Comparison of ENCODE assay signal across 10 cellular contexts in the genomic region with DNA sequence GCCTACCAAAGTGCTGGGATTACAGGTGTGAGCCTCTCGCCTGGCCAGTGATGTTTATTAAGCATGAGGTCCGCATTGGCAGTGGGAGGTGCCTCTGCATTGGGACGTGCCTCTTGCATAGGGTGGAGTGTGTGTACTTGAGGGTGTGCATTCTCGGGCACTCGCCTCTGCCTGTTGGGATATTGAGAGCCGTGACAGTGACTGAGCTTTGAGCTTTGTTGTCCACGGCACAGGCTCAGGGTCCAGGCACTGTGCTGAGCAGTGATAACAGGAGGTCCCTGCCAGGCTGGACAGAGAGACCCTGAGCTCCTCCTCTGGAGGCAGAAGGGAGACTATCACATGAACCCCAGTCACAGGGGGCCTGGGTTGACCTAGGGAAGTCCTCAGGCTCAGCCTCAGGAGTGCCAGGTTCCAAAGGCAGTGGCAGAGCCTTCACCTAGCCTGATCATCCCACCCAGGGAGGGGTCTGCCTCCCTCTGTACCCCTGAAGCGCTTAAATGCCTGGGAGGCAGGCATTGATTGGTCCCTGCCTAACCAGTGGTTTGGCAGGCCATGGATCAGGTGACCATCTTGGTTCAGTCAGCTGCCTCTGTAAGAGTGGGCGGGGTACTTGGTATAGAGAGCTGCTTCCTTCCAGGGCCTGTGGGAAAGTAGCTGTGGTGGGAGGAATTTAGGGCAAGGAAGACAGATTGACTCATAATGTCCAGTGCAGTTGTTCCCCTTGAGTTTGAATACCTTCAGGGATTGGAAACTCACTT.
A peak's percentile ranks its signal among the peaks of the same experiment; 100 is the strongest.
DNase-seq lines count a peak whose midpoint lies in the region; ATAC-seq and TF ChIP-seq lines count a peak whose summit lies in the region.
"Had no signal": no experiment of that assay in that cellular context is flagged by ENCODE, and none has a peak within 500 bp of the region (broad histone marks: within the 10 kb centered on the region; RNA-seq: fewer than 3 reads in every experiment).

No MANE protein-coding gene starts in this region.

- H3K36me3 Mint-ChIP-seq in GM23338 (ENCODE audit: low read depth): no peaks in the 10 kb centered on the region

- TF ChIP-seq CTCF in GM23338 (conservative IDR thresholded peaks at IDR 0.05; ENCODE audit: low read depth in 2 of 2): no peak
- TF ChIP-seq CTCF in RWPE2 (IDR thresholded peaks at IDR 0.05; ENCODE audit: poor library complexity, severe bottlenecking): no peak
- no peak for TF ChIP-seq CTCF in fibroblast of lung (conservative IDR thresholded peaks at IDR 0.05 in 1 of 2, IDR thresholded peaks at IDR 0.05 in 1 of 2; ENCODE audit: low read depth in 1 of 2, low read length in 2 of 2)
- TF ChIP-seq CTCF in parathyroid adenoma (IDR thresholded peaks at IDR 0.05): no peak

- no peak overlapping the region for H3K27ac Mint-ChIP-seq in GM23338
- H3K27ac Mint-ChIP-seq: T-helper 1 cell treated with Interleukin-12 subunit alpha and Interleukin-12 subunit beta and Interleukin-4 antibody, amounts not matched to agents 30 μg/mL and 1 μg/mL, for 36 hours had no signal

- H4K20me1 ChIP-seq in GM23338 (replicated peaks; ENCODE audit: insufficient read depth): no peaks in the 10 kb centered on the region; the same call in none of the 2 replicates
- H4K20me1 ChIP-seq in fibroblast of lung (ENCODE audit: control insufficient read depth, extremely low read depth, insufficient read depth, low read length): no peaks in the 10 kb centered on the region

- no peaks in the 10 kb centered on the region for H3F3A ChIP-seq in GM23338 (replicated peaks; ENCODE audit: low read depth)

- no peaks in the 10 kb centered on the region for H3K9me2 ChIP-seq in GM23338 (ENCODE audit: insufficient read depth)

- DNase-seq in GM23338 (ENCODE audit: low spot score) (no peak), RWPE2 (ENCODE audit: low spot score) (no peak), fibroblast of lung (ENCODE audit: low read depth in 2 of 2) (peak; percentile 65 to 79), RPMI8226 (no peak), NCI-H345 (lab: John Stamatoyannopoulos, UW) (no peak)
- no peak for DNase-seq in activated effector memory CD4-positive, alpha-beta T cell treated with anti-CD3 and anti-CD28 coated beads, Interleukin-2, amount 50 U/mL, for 16 hours
- DNase-seq: posterior cingulate gyrus had no signal

- no peaks in the 10 kb centered on the region for H3K27me3 ChIP-seq in GM23338 (ENCODE audit: insufficient read depth)
- no peaks in the 10 kb centered on the region for H3K27me3 ChIP-seq in RWPE2 (ENCODE audit: insufficient read depth, poor library complexity, severe bottlenecking)
- H3K27me3 ChIP-seq in fibroblast of lung (ENCODE audit: control insufficient read depth, insufficient read depth, low read length): no peaks in the 10 kb centered on the region
- H3K27me3 ChIP-seq in parathyroid adenoma (ENCODE audit: control insufficient read depth, insufficient read depth, low read length): no peaks in the 10 kb centered on the region

- H3K4me1 ChIP-seq in GM23338 (ENCODE audit: insufficient read depth) (peaks cover 5% of the 10 kb centered on the region), RWPE2 (ENCODE audit: insufficient read depth, poor library complexity, severe bottlenecking) (no peaks in the 10 kb centered on the region), fibroblast of lung (ENCODE audit: control insufficient read depth, extremely low read depth, insufficient read depth, low read length) (peaks cover 33% of the 10 kb centered on the region), parathyroid adenoma (peaks cover 48% of the 10 kb centered on the region)

- no peaks in the 10 kb centered on the region; the same call in 1 of the 2 replicates for H3K79me2 ChIP-seq in GM23338 (replicated peaks; ENCODE audit: insufficient read depth)
- no peaks in the 10 kb centered on the region for H3K79me2 ChIP-seq in fibroblast of lung (ENCODE audit: control insufficient read depth, insufficient read depth, low read length)
- peaks cover 36% of the 10 kb centered on the region for H3K79me2 ChIP-seq in parathyroid adenoma

- H3K9me3 Mint-ChIP-seq in GM23338: no peaks in the 10 kb centered on the region
- H3K9me3 Mint-ChIP-seq: T-helper 1 cell treated with Interleukin-12 subunit alpha and Interleukin-12 subunit beta and Interleukin-4 antibody, amounts not matched to agents 30 μg/mL and 1 μg/mL, for 36 hours had no signal

- peak; percentile 24; the same call in 2 of the 3 replicates for ATAC-seq in GM23338
- ATAC-seq in RWPE2 (ENCODE audit: low read depth): peak; percentile 68
- no peak for ATAC-seq in HG02885 (IDR thresholded peaks at IDR 0.05; ENCODE audit: poor library complexity, unreplicated experiment)

- peaks cover 38% of the 10 kb centered on the region for H3K4me1 Mint-ChIP-seq in GM23338

- H3K4me3 Mint-ChIP-seq in GM23338: no peak overlapping the region
- H3K4me3 Mint-ChIP-seq: T-helper 1 cell treated with Interleukin-12 subunit alpha and Interleukin-12 subunit beta and Interleukin-4 antibody, amounts not matched to agents 30 μg/mL and 1 μg/mL, for 36 hours had no signal

- H3K27ac ChIP-seq in GM23338 (ENCODE audit: low read depth) (no peak overlapping the region), RWPE2 (ENCODE audit: poor library complexity, severe bottlenecking) (no peak overlapping the region), fibroblast of lung (ENCODE audit: insufficient read depth, low read length) (peak overlapping the region; percentile 8), parathyroid adenoma (peak overlapping the region; percentile 49)

- H3K4me3 ChIP-seq in GM23338: no peak overlapping the region
- H3K4me3 ChIP-seq in RWPE2 (ENCODE audit: severe bottlenecking): no peak overlapping the region
- no peak overlapping the region for H3K4me3 ChIP-seq in fibroblast of lung (replicated peaks in 1 of 4; ENCODE audit: control extremely low read depth in 1 of 4, insufficient read depth in 1 of 4, low read depth in 3 of 4, low read length in 4 of 4)
- no peak overlapping the region for H3K4me3 ChIP-seq in parathyroid adenoma (ENCODE audit: low read depth, low read length)

- H3K9me3 ChIP-seq in RWPE2 (ENCODE audit: severe bottlenecking): no peaks in the 10 kb centered on the region
- no peaks in the 10 kb centered on the region for H3K9me3 ChIP-seq in fibroblast of lung (ENCODE audit: control insufficient read depth, insufficient read depth, low read depth, low read length)
- no peaks in the 10 kb centered on the region for H3K9me3 ChIP-seq in parathyroid adenoma (ENCODE audit: control insufficient read depth, low read length)

- peaks cover 8% of the 10 kb centered on the region for H3K27me3 Mint-ChIP-seq in GM23338 (ENCODE audit: insufficient read depth, low read depth, poor library complexity)

- H3K9ac ChIP-seq in fibroblast of lung (ENCODE audit: insufficient read depth, low read length) (no peak overlapping the region), parathyroid adenoma (no peak overlapping the region)

- H3K36me3 ChIP-seq in GM23338 (ENCODE audit: insufficient read depth): no peaks in the 10 kb centered on the region
- H3K36me3 ChIP-seq in RWPE2 (ENCODE audit: low read depth): no peaks in the 10 kb centered on the region
- H3K36me3 ChIP-seq in fibroblast of lung (ENCODE audit: control insufficient read depth, insufficient read depth, low read length): no peaks in the 10 kb centered on the region
- H3K36me3 ChIP-seq in parathyroid adenoma (ENCODE audit: control insufficient read depth, insufficient read depth, low read length): no peaks in the 10 kb centered on the region

- H2AFZ ChIP-seq in GM23338 (no peak overlapping the region), fibroblast of lung (ENCODE audit: low read length) (no peak overlapping the region), parathyroid adenoma (no peak overlapping the region)

- no peak overlapping the region for H3K4me2 ChIP-seq in GM23338
- no peak overlapping the region for H3K4me2 ChIP-seq in fibroblast of lung (ENCODE audit: extremely low read depth, insufficient read depth, low read length)
- no peak overlapping the region for H3K4me2 ChIP-seq in parathyroid adenoma (ENCODE audit: low read length)

TF ChIP-seq in GM23338, 12 proteins besides CTCF, POLR2A, EP300 and RAD21 (continues in another document):
- TF ChIP-seq, protein P1, sequence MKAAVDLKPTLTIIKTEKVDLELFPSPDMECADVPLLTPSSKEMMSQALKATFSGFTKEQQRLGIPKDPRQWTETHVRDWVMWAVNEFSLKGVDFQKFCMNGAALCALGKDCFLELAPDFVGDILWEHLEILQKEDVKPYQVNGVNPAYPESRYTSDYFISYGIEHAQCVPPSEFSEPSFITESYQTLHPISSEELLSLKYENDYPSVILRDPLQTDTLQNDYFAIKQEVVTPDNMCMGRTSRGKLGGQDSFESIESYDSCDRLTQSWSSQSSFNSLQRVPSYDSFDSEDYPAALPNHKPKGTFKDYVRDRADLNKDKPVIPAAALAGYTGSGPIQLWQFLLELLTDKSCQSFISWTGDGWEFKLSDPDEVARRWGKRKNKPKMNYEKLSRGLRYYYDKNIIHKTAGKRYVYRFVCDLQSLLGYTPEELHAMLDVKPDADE (IDR thresholded peaks at IDR 0.05): no peak
- TF ChIP-seq EZH2 (IDR thresholded peaks at IDR 0.05; ENCODE audit: low read depth, unreplicated experiment): no peak
- TF ChIP-seq EZH2phosphoT487 (IDR thresholded peaks at IDR 0.05; ENCODE audit: unreplicated experiment): no peak
- no peak for TF ChIP-seq POLR2AphosphoS5 (IDR thresholded peaks at IDR 0.05; ENCODE audit: low read depth)
- no peak for TF ChIP-seq ZNF331 (CRISPR knock-in tag; IDR thresholded peaks at IDR 0.05; ENCODE audit: low read depth)

Comparison
In these comparisons a context has a peak if more than half of its experiments do, and no peak if none do; other contexts are left out.
1. DNase-seq: peak in fibroblast of lung (2 of 2); none in GM23338 (single experiment), RWPE2 (single experiment), activated effector memory CD4-positive, alpha-beta T cell treated with anti-CD3 and anti-CD28 coated beads, Interleukin-2, amount 50 U/mL, for 16 hours (single experiment), RPMI8226 (single experiment) and NCI-H345 (single experiment).
2. H3K27ac ChIP-seq: peak in fibroblast of lung (single experiment) and parathyroid adenoma (single experiment); none in GM23338 (single experiment) and RWPE2 (single experiment).